In the genomic region with DNA sequence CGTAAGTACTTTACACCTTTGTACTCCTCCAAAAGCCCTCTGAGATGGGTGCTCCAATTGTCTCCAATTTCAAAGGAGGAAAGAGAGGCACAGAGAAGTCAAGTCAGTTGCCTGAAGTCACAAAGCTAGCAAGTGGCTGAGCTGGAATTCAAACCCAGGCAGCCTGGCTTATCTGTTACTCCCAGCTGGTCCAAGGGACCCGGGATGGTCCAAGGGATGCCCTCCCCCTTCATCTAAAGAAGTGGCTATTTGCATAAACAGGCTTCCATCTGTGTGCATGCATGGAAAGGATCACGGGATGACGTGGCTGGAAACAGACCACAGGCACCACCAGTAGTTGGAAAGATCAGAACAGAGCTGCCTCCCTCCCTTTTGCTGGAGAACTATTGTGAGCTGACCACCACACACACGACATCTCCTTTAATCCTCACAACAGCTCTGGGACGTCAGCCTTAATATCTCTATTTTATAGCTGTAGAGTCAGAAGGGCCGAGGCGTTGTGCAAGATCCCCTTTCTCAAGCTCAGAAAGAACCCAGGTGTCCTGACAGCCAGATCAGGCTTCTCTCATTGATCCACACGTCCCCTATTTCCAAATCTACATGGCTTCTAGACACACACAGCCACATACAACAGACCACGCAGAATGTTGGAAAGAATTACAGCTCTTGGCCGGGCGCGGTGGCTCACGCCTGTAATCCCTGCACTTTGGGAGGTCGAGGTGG, we compare ENCODE assay signal across 12 cellular contexts. TPM values are rescaled to one million over a fixed set of nuclear protein-coding genes. Genes with fewer than 3 reads are reported as not detected.
A peak's percentile ranks its signal among the peaks of the same experiment; 100 is the strongest.
DNase-seq lines count a peak whose midpoint lies in the region; ATAC-seq, FAIRE-seq and TF ChIP-seq lines count a peak whose summit lies in the region.
"Had no signal": no experiment of that assay in that cellular context is flagged by ENCODE, and none has a peak within 500 bp of the region (broad histone marks: within the 10 kb centered on the region; RNA-seq: fewer than 3 reads in every experiment).

No MANE protein-coding gene starts in this region.

- H3K9ac ChIP-seq in adipocyte (ENCODE audit: low read length) (peak overlapping the region; percentile 60), kidney (ENCODE audit: low read length in 2 of 2) (no peak overlapping the region), mesendoderm (ENCODE audit: low read length) (no peak overlapping the region)

- H3K9me3 ChIP-seq in adipocyte (ENCODE audit: control insufficient read depth, low read length) (no peaks in the 10 kb centered on the region), kidney (ENCODE audit: control insufficient read depth in 1 of 2, low read length in 2 of 2) (no peaks in the 10 kb centered on the region), suprapubic skin (no peaks in the 10 kb centered on the region)

- no peak overlapping the region for H2AK5ac ChIP-seq in mesendoderm (ENCODE audit: low read length)

- peaks cover 10% of the 10 kb centered on the region for H3K4me1 Mint-ChIP-seq in activated CD8-positive, alpha-beta T cell treated with anti-CD3 and anti-CD28 coated beads, Interleukin-2, amount 10 ng/mL, durations not matched to agents 7 days and 5 days (ENCODE audit: low read depth)
- peaks cover 22% of the 10 kb centered on the region for H3K4me1 Mint-ChIP-seq in activated CD8-positive, alpha-beta T cell treated with anti-CD3 and anti-CD28 coated beads for 36 hours (ENCODE audit: low read depth)

- H3K4ac ChIP-seq in mesendoderm (ENCODE audit: low read depth, low read length), result no peak overlapping the region

- H2BK120ac ChIP-seq in mesendoderm (ENCODE audit: low read depth, low read length), result no peak overlapping the region

- H3K4me2 ChIP-seq in mesendoderm (ENCODE audit: low read length), result no peak overlapping the region

- H3K4me3 ChIP-seq in adipocyte (ENCODE audit: low read length) (peak overlapping the region; percentile 36), kidney (ENCODE audit: low read length in 2 of 2) (no peak overlapping the region), suprapubic skin (no peak overlapping the region), mesendoderm (ENCODE audit: low read length) (no peak overlapping the region)

- no peak overlapping the region for H3K56ac ChIP-seq in mesendoderm (ENCODE audit: low read length)

- H3K27me3 ChIP-seq in adipocyte (replicated peaks; ENCODE audit: control insufficient read depth, insufficient read depth, low read length) (no peaks in the 10 kb centered on the region), suprapubic skin (peaks cover 12% of the 10 kb centered on the region), mesendoderm (ENCODE audit: insufficient read depth, low read length, poor library complexity) (no peaks in the 10 kb centered on the region)

- TF ChIP-seq EP300 in suprapubic skin (IDR thresholded peaks at IDR 0.05), result no peak

- H3K27ac Mint-ChIP-seq in activated CD8-positive, alpha-beta T cell treated with anti-CD3 and anti-CD28 coated beads, Interleukin-2, amount 10 ng/mL, durations not matched to agents 7 days and 5 days, result no peak overlapping the region
- no peak overlapping the region for H3K27ac Mint-ChIP-seq in activated CD8-positive, alpha-beta T cell treated with anti-CD3 and anti-CD28 coated beads for 36 hours

- peak; percentile 17 for DNase-seq in activated CD8-positive, alpha-beta T cell treated with anti-CD3 and anti-CD28 coated beads, Interleukin-2, amount 10 ng/mL, durations not matched to agents 7 days and 5 days
- DNase-seq in activated CD8-positive, alpha-beta T cell treated with anti-CD3 and anti-CD28 coated beads for 36 hours, result no peak
- DNase-seq in adipocyte (ENCODE audit: low read depth) (peak; percentile 56), kidney (peak; percentile 77), suprapubic skin (ENCODE audit: low spot score in 2 of 2) (peak in 1 of 2 donors; percentile 71), mesendoderm (no peak), NCI-H345 (lab: John Stamatoyannopoulos, UW) (no peak)
- DNase-seq: KG1 had no signal

- no peak overlapping the region for H3K4me3 Mint-ChIP-seq in activated CD8-positive, alpha-beta T cell treated with anti-CD3 and anti-CD28 coated beads, Interleukin-2, amount 10 ng/mL, durations not matched to agents 7 days and 5 days
- no peak overlapping the region for H3K4me3 Mint-ChIP-seq in activated CD8-positive, alpha-beta T cell treated with anti-CD3 and anti-CD28 coated beads for 36 hours

- peak overlapping the region in 1 of 2 donors; percentile 9 for H3K27ac ChIP-seq in kidney (ENCODE audit: low read depth in 2 of 2, low read length in 2 of 2)
- peak overlapping the region; percentile 94 for H3K27ac ChIP-seq in suprapubic skin
- no peak overlapping the region for H3K27ac ChIP-seq in mesendoderm (ENCODE audit: low read depth, low read length)

- POLR2A ChIA-PET in activated CD8-positive, alpha-beta T cell treated with anti-CD3 and anti-CD28 coated beads, Interleukin-2, amount 10 ng/mL, durations not matched to agents 7 days and 5 days (lab: Charles Lee), result interaction anchor here (1.1 kb wide), 1 partner anchor 9 kb away, joined by 4 read pairs; no protein-coding TSS in a partner anchor
- POLR2A ChIA-PET in activated CD8-positive, alpha-beta T cell treated with anti-CD3 and anti-CD28 coated beads for 36 hours (lab: Charles Lee), result interaction anchor here (0.8 to 2.1 kb wide), 3 partner anchors 11 to 134 kb away, joined by 3 to 9 read pairs (median 3); a partner anchor contains a TSS

- H3K23ac ChIP-seq in mesendoderm (ENCODE audit: low read length), result no peak overlapping the region

- TF ChIP-seq POLR2A in suprapubic skin (IDR thresholded peaks at IDR 0.05), result no peak

- H3K79me1 ChIP-seq in mesendoderm (ENCODE audit: low read length), result no peaks in the 10 kb centered on the region

- no peak overlapping the region for H3K18ac ChIP-seq in mesendoderm (ENCODE audit: low read length)

- H3K36me3 Mint-ChIP-seq in activated CD8-positive, alpha-beta T cell treated with anti-CD3 and anti-CD28 coated beads, Interleukin-2, amount 10 ng/mL, durations not matched to agents 7 days and 5 days (ENCODE audit: low read depth), result no peaks in the 10 kb centered on the region
- H3K36me3 Mint-ChIP-seq in activated CD8-positive, alpha-beta T cell treated with anti-CD3 and anti-CD28 coated beads for 36 hours (ENCODE audit: low read depth), result no peaks in the 10 kb centered on the region
- H3K36me3 Mint-ChIP-seq: immature natural killer cell had no signal

- ATAC-seq in activated CD8-positive, alpha-beta T cell treated with anti-CD3 and anti-CD28 coated beads, Interleukin-2, amount 10 ng/mL, durations not matched to agents 7 days and 5 days, result no peak
- ATAC-seq in activated CD8-positive, alpha-beta T cell treated with anti-CD3 and anti-CD28 coated beads for 36 hours, result no peak
- ATAC-seq in HG03045 (IDR thresholded peaks at IDR 0.05; ENCODE audit: unreplicated experiment), result no peak

- WGBS in suprapubic skin, result 76% methylated on average over 15 of the region's 15 CpGs
- WGBS in mesendoderm (ENCODE audit: extremely low coverage, insufficient coverage, low lambda C conversion rate), result no CpG with 5 or more reads among the region's 15 CpGs

- H4K8ac ChIP-seq in mesendoderm (ENCODE audit: low read depth, low read length), result no peak overlapping the region

- CTCF ChIA-PET in activated CD8-positive, alpha-beta T cell treated with anti-CD3 and anti-CD28 coated beads, Interleukin-2, amount 10 ng/mL, durations not matched to agents 7 days and 5 days (lab: Charles Lee), result interaction anchor here (0.7 to 10.5 kb wide), 14 partner anchors 10 to 118 kb away, joined by 3 to 100 read pairs (median 4); a partner anchor contains a TSS
- CTCF ChIA-PET in activated CD8-positive, alpha-beta T cell treated with anti-CD3 and anti-CD28 coated beads for 36 hours (lab: Charles Lee), result interaction anchor here (0.9 to 11.5 kb wide), 11 partner anchors 9 to 95 kb away, joined by 3 to 111 read pairs (median 7); a partner anchor contains a TSS

- no peak overlapping the region for H2BK15ac ChIP-seq in mesendoderm (replicated peaks; ENCODE audit: low read depth)

- no peak overlapping the region for H2BK5ac ChIP-seq in mesendoderm (ENCODE audit: low read length)

- no peaks in the 10 kb centered on the region for H3K79me2 ChIP-seq in mesendoderm (ENCODE audit: control insufficient read depth, insufficient read depth, low read length)

- no peak for FAIRE-seq in kidney (lab: Jason Lieb, UNC)

- intact Hi-C loops in activated CD8-positive, alpha-beta T cell treated with anti-CD3 and anti-CD28 coated beads for 36 hours (cut with micrococcal nuclease), result no loop called here
- intact Hi-C loops in kidney (cut with DNase I), result no loop called here

- no peaks in the 10 kb centered on the region for H3K9me3 Mint-ChIP-seq in activated CD8-positive, alpha-beta T cell treated with anti-CD3 and anti-CD28 coated beads, Interleukin-2, amount 10 ng/mL, durations not matched to agents 7 days and 5 days (ENCODE audit: insufficient read depth)
- no peaks in the 10 kb centered on the region for H3K9me3 Mint-ChIP-seq in activated CD8-positive, alpha-beta T cell treated with anti-CD3 and anti-CD28 coated beads for 36 hours
- H3K9me3 Mint-ChIP-seq: immature natural killer cell had no signal

- no peak overlapping the region for H4K5ac ChIP-seq in mesendoderm (ENCODE audit: low read length)

- no peaks in the 10 kb centered on the region for H3K36me3 ChIP-seq in adipocyte (ENCODE audit: control insufficient read depth, insufficient read depth, low read length, severe bottlenecking)
- H3K36me3 ChIP-seq in kidney (ENCODE audit: control insufficient read depth in 1 of 2, insufficient read depth in 2 of 2, low read length in 2 of 2), result no peaks in the 10 kb centered on the region
- no peaks in the 10 kb centered on the region for H3K36me3 ChIP-seq in suprapubic skin
- no peaks in the 10 kb centered on the region for H3K36me3 ChIP-seq in mesendoderm (ENCODE audit: control insufficient read depth, insufficient read depth, low read length)

- H3K27me3 Mint-ChIP-seq in activated CD8-positive, alpha-beta T cell treated with anti-CD3 and anti-CD28 coated beads, Interleukin-2, amount 10 ng/mL, durations not matched to agents 7 days and 5 days (ENCODE audit: low read depth), result peaks cover 51% of the 10 kb centered on the region
- H3K27me3 Mint-ChIP-seq in activated CD8-positive, alpha-beta T cell treated with anti-CD3 and anti-CD28 coated beads for 36 hours, result peaks cover 32% of the 10 kb centered on the region

- TF ChIP-seq CTCF in activated CD8-positive, alpha-beta T cell treated with anti-CD3 and anti-CD28 coated beads for 36 hours (IDR thresholded peaks at IDR 0.05), result no peak
- no peak for TF ChIP-seq CTCF in kidney (IDR thresholded peaks at IDR 0.05; ENCODE audit: borderline replicate concordance, extremely low read depth, insufficient read depth)
- TF ChIP-seq CTCF in suprapubic skin (IDR thresholded peaks at IDR 0.05), result no peak

- H3K4me1 ChIP-seq in adipocyte (ENCODE audit: control insufficient read depth, insufficient read depth, low read length) (peaks cover 68% of the 10 kb centered on the region), kidney (ENCODE audit: control insufficient read depth in 1 of 2, insufficient read depth in 1 of 2, low read depth in 1 of 2, low read length in 2 of 2) (peaks cover 0 to 8% of the 10 kb centered on the region in 2 donors), suprapubic skin (peaks cover 50% of the 10 kb centered on the region), mesendoderm (ENCODE audit: control insufficient read depth, low read depth, low read length) (peaks cover 25% of the 10 kb centered on the region)

RNA-seq across cellular contexts. Expression of a gene that starts 10.9 kb away (rescaled TPM):
- under 1 TPM; 0.18 to 0.26 TPM for total RNA-seq in activated CD8-positive, alpha-beta T cell treated with anti-CD3 and anti-CD28 coated beads, Interleukin-2, amount 10 ng/mL, durations not matched to agents 7 days and 5 days
- total RNA-seq in activated CD8-positive, alpha-beta T cell treated with anti-CD3 and anti-CD28 coated beads for 36 hours, result 1 to 10 TPM in 1 of 2 experiments, under 1 TPM in 1; 0.92 to 1.0 TPM
- total RNA-seq in kidney (142 TPM), suprapubic skin (10 to 100 TPM; 19.2 to 56.8 (median 33.1) TPM)
- 9.2 TPM for polyA plus RNA-seq in kidney (ENCODE audit: insufficient read depth, low read depth, low replicate concordance)
- 14.5 TPM for polyA plus RNA-seq in mesendoderm (2013, experiment 1 of 2)
- polyA plus RNA-seq in mesendoderm (2013, experiment 2 of 2), result 15.0 TPM
- polyA plus RNA-seq: immature natural killer cell had no signal

RNA-seq across cellular contexts. Expression of a gene that starts 46.5 kb away (rescaled TPM):
- not detected for total RNA-seq in activated CD8-positive, alpha-beta T cell treated with anti-CD3 and anti-CD28 coated beads, Interleukin-2, amount 10 ng/mL, durations not matched to agents 7 days and 5 days
- under 1 TPM in 1 of 2 experiments, not detected in 1; 0.34 TPM for total RNA-seq in activated CD8-positive, alpha-beta T cell treated with anti-CD3 and anti-CD28 coated beads for 36 hours
- total RNA-seq in kidney, result 4.2 TPM
- 5.5 TPM for polyA plus RNA-seq in kidney (ENCODE audit: insufficient read depth, low read depth, low replicate concordance)
- 1 to 10 TPM; 2.1 to 5.8 (median 4.0) TPM for total RNA-seq in suprapubic skin
- polyA plus RNA-seq in mesendoderm (2013, experiment 1 of 2), result 0.07 TPM
- 0.13 TPM for polyA plus RNA-seq in mesendoderm (2013, experiment 2 of 2)
- total RNA-seq: A673, dermis microvascular lymphatic vessel endothelial cell had no signal
- polyA plus RNA-seq: immature natural killer cell had no signal

Comparison
In these comparisons a context has a peak if more than half of its experiments do, and no peak if none do; other contexts are left out.
1. DNase-seq: peak in activated CD8-positive, alpha-beta T cell treated with anti-CD3 and anti-CD28 coated beads, Interleukin-2, amount 10 ng/mL, durations not matched to agents 7 days and 5 days (single experiment), adipocyte (single experiment) and kidney (single experiment); none in activated CD8-positive, alpha-beta T cell treated with anti-CD3 and anti-CD28 coated beads for 36 hours (single experiment), mesendoderm (single experiment) and NCI-H345 (single experiment).
2. RNA of a gene that starts 10.9 kb away (total RNA-seq): 142 TPM in kidney (single experiment) and 19.2 to 56.8 TPM in suprapubic skin; 0.92 to 1.0 TPM in activated CD8-positive, alpha-beta T cell treated with anti-CD3 and anti-CD28 coated beads for 36 hours and 0.18 to 0.26 TPM in activated CD8-positive, alpha-beta T cell treated with anti-CD3 and anti-CD28 coated beads, Interleukin-2, amount 10 ng/mL, durations not matched to agents 7 days and 5 days; every median in the first group is over 10 times any median in the second.